9 cellular contexts compared by ENCODE assay signal in the genomic region with DNA sequence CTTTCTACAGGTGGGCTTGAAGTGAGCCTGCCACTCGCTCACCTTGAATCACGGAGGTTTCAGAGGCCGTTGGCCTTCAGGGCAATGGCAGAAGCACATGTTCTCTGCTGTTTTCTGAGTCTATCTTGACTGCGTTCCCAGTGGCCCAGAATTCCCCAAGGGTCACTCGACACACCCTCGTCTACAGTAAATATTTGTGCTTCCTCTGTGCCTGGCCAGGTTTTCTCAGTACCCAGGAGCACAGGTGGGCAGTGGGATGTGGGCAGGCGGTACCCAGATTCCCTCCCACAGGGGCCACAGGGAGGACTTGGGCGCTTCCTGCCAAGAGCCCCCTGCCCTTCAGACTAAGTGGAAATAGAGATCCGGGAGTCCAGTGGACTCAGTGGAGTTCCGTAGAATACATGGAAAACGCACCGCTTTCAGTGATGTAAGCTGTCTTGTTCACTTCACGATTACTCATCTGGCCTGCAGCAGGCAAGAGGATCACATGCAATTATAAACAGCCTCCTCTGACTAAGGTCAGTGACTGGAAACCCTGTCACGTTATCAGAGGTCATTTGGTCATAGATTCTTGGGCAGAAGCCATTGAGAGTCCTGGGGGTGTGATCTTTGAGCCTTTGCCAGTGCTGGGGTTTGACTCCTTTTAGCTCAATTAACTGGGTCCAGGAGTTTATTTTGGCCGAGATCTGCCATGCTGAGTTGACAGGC.
DNase-seq lines count a peak whose midpoint lies in the region; ATAC-seq and TF ChIP-seq lines count a peak whose summit lies in the region.
"Had no signal": no experiment of that assay in that cellular context is flagged by ENCODE, and none has a peak within 500 bp of the region (broad histone marks: within the 10 kb centered on the region; RNA-seq: fewer than 3 reads in every experiment).

No MANE protein-coding gene starts in this region.

- H3K9me3 Mint-ChIP-seq in natural killer cell, result no peaks in the 10 kb centered on the region
- H3K9me3 Mint-ChIP-seq: central memory CD8-positive, alpha-beta T cell had no signal

- no peaks in the 10 kb centered on the region for H3K4me1 Mint-ChIP-seq in natural killer cell
- H3K4me1 Mint-ChIP-seq: central memory CD8-positive, alpha-beta T cell had no signal

- H3K4me3 ChIP-seq in AG09309 (ENCODE audit: control insufficient read depth, low read depth, low read length) (no peak overlapping the region; the same call in 1 of the 2 replicates), breast epithelium (peak overlapping the region in 2 of 3 donors; percentile 46 to 52), lower lobe of right lung (peak overlapping the region; percentile 49)

- intact Hi-C loops in breast epithelium (cut with DNase I; ENCODE audit: low total_unique reads) (no loop called here), lower lobe of right lung (cut with DNase I) (no loop called here), natural killer cell (cut with micrococcal nuclease) (no loop called here)

- H3K27me3 Mint-ChIP-seq in natural killer cell (ENCODE audit: low read depth in 2 of 2), result peaks cover 3 to 14% of the 10 kb centered on the region in 2 donors

- TF ChIP-seq CTCF in AG09309 (IDR thresholded peaks at IDR 0.05; ENCODE audit: control insufficient read depth, insufficient read depth, low read depth, low read length, missing control alignments), result no peak
- TF ChIP-seq CTCF in breast epithelium (IDR thresholded peaks at IDR 0.05), result no peak
- TF ChIP-seq CTCF in lower lobe of right lung (IDR thresholded peaks at IDR 0.05), result no peak
- no peak for TF ChIP-seq CTCF in natural killer cell (IDR thresholded peaks at IDR 0.05)

- peak; percentile 40 for TF ChIP-seq POLR2A in breast epithelium (IDR thresholded peaks at IDR 0.05)

- H3K27me3 ChIP-seq in breast epithelium (no peaks in the 10 kb centered on the region), lower lobe of right lung (ENCODE audit: low read depth) (no peaks in the 10 kb centered on the region)

- H3K36me3 Mint-ChIP-seq in natural killer cell, result no peaks in the 10 kb centered on the region

- H3K27ac ChIP-seq in breast epithelium (peak overlapping the region; percentile 90 to 96), lower lobe of right lung (peak overlapping the region; percentile 83)

- peak; percentile 83 for ATAC-seq in lower lobe of right lung
- no peak for ATAC-seq in natural killer cell
- no peak for ATAC-seq in GM21447 (IDR thresholded peaks at IDR 0.05; ENCODE audit: unreplicated experiment)

- no peaks in the 10 kb centered on the region for H3K9me3 ChIP-seq in breast epithelium
- H3K9me3 ChIP-seq in lower lobe of right lung, result no peaks in the 10 kb centered on the region

- H3K4me1 ChIP-seq in breast epithelium (peaks cover 0 to 16% of the 10 kb centered on the region in 2 donors), lower lobe of right lung (peaks cover 44% of the 10 kb centered on the region)

- DNase-seq in AG09309 (ENCODE audit: low read depth), result peak; percentile 68
- peak; percentile 84 for DNase-seq in LoVo (ENCODE audit: low spot score)
- peak; percentile 73 to 74 for DNase-seq in breast epithelium (ENCODE audit: low spot score in 2 of 2)
- DNase-seq in lower lobe of right lung, result peak; percentile 61
- no peak for DNase-seq in NCI-H2107 treated with DMSO at 0.1 percent for 48 hours (lab: John Stamatoyannopoulos, UW; ENCODE audit: unreplicated experiment)
- DNase-seq in KG1 (lab: John Stamatoyannopoulos, UW), result no peak
- no peak for DNase-seq in natural killer cell

- no peaks in the 10 kb centered on the region for H3K36me3 ChIP-seq in breast epithelium
- H3K36me3 ChIP-seq in lower lobe of right lung, result no peaks in the 10 kb centered on the region

- no peak overlapping the region for H3K27ac Mint-ChIP-seq in natural killer cell

- no peak overlapping the region for H3K4me3 Mint-ChIP-seq in natural killer cell
- H3K4me3 Mint-ChIP-seq: central memory CD8-positive, alpha-beta T cell had no signal

Comparison
In these comparisons a context has a peak if more than half of its experiments do, and no peak if none do; other contexts are left out.
1. DNase-seq: peak in AG09309 (single experiment), LoVo (single experiment), breast epithelium (2 of 2) and lower lobe of right lung (single experiment); none in NCI-H2107 treated with DMSO at 0.1 percent for 48 hours (single experiment), KG1 (single experiment) and natural killer cell (single experiment).
2. ATAC-seq: peak in lower lobe of right lung (2 of 2); none in natural killer cell (0 of 3) and GM21447 (single experiment).